In the genomic region with DNA sequence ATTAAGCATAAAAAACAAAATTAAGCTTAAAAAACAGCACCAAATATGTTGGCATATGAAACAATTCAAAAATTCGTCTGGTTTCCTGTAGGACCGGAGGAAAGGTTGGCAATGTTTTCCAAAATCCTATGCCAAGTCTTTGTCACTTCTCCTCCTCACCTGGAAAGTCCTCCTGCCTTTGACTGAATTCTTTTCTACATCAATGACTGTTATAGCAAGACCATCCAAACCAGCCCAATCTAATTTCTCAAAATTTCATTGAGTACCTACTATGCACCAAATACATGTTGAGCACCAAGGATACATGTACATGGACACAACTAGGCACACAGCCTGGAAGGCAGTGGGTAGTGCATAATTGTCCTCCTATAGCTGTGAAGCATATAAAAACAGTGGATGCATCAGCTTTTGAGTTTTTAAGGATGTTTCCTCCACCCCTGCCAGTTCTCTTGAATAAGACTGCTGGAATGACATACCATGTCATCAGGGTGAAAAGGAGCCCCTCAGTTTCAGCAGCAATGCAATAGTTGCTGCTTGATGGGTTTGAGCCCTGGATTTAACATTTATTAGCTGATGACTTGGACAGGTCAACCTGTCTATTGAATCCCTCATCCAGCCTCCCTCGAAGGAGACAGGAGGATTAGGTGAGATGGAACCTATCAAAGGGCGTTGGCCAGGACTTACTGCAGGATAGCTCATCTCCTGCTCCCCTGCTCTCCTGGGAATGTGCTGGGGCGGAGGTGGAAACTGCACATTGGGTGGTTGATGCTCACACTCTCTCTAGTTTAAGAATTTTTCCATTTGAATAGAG, we compare ENCODE assay signal across 1 cellular context.
A peak's percentile ranks its signal among the peaks of the same experiment; 100 is the strongest.
TF ChIP-seq lines count a peak whose summit lies in the region.

No MANE protein-coding gene starts in this region.

TF ChIP-seq in HepG2, 621 proteins besides CTCF, POLR2A, EP300 and RAD21 (continues in another document):
- TF ChIP-seq ESRRA (CRISPR knock-in tag; IDR thresholded peaks at IDR 0.05; ENCODE audit: low read depth) (no peak), TSC22D2 (CRISPR knock-in tag; IDR thresholded peaks at IDR 0.05; ENCODE audit: borderline replicate concordance) (no peak), AKAP8 (CRISPR knock-in tag; IDR thresholded peaks at IDR 0.05) (no peak; the same call in none of the 2 replicates), ZNF264 (CRISPR knock-in tag; IDR thresholded peaks at IDR 0.05) (no peak), ETV5 (CRISPR knock-in tag; IDR thresholded peaks at IDR 0.05; ENCODE audit: borderline replicate concordance) (no peak), MBD4 (IDR thresholded peaks at IDR 0.05; ENCODE audit: borderline replicate concordance, low read length) (peak; percentile 76; the same call in 1 of the 2 replicates), WIZ (CRISPR knock-in tag; IDR thresholded peaks at IDR 0.05) (no peak), ZNF10 (CRISPR knock-in tag; IDR thresholded peaks at IDR 0.05; ENCODE audit: borderline replicate concordance, low read depth) (no peak), ZNF501 (CRISPR knock-in tag; IDR thresholded peaks at IDR 0.05) (peak; percentile 69; the same call in 1 of the 2 replicates), HHEX (CRISPR knock-in tag; IDR thresholded peaks at IDR 0.05) (no peak), ARID2 (CRISPR knock-in tag; IDR thresholded peaks at IDR 0.05; ENCODE audit: borderline replicate concordance) (no peak), ZNF138 (CRISPR knock-in tag; IDR thresholded peaks at IDR 0.05; ENCODE audit: low read depth) (no peak), NKX3-1 (CRISPR knock-in tag; IDR thresholded peaks at IDR 0.05) (no peak), ZFP36L1 (CRISPR knock-in tag; IDR thresholded peaks at IDR 0.05) (0 out of 2 replicates have a peak, but pooled peaks have one; percentile 21), HDAC2 (CRISPR knock-in tag; IDR thresholded peaks at IDR 0.05) (peak; percentile 44; the same call in 1 of the 2 replicates), HMG20A (CRISPR knock-in tag; IDR thresholded peaks at IDR 0.05; ENCODE audit: borderline replicate concordance) (no peak), ZMYM4 (CRISPR knock-in tag; IDR thresholded peaks at IDR 0.05) (peak; percentile 49), KAT2B (IDR thresholded peaks at IDR 0.05; ENCODE audit: borderline replicate concordance, low read depth, low read length) (no peak), KLF16 (CRISPR knock-in tag; IDR thresholded peaks at IDR 0.05) (no peak), ARNT (IDR thresholded peaks at IDR 0.05) (no peak), POLR2G (IDR thresholded peaks at IDR 0.05; ENCODE audit: low read depth, low read length) (peak; percentile 81), HNRNPK (IDR thresholded peaks at IDR 0.05; ENCODE audit: low read depth, low read length, poor library complexity, severe bottlenecking) (no peak), ERF (CRISPR knock-in tag; IDR thresholded peaks at IDR 0.05) (no peak), HCFC1 (IDR thresholded peaks at IDR 0.05; ENCODE audit: low read depth, low read length) (no peak), ZEB1 (IDR thresholded peaks at IDR 0.05; ENCODE audit: insufficient replicate concordance, low read depth) (no peak), KDM6A (CRISPR knock-in tag; IDR thresholded peaks at IDR 0.05; ENCODE audit: low read depth) (no peak), MED1 (CRISPR knock-in tag; IDR thresholded peaks at IDR 0.05) (peak; percentile 8; the same call in 1 of the 2 replicates), ZNF546 (CRISPR knock-in tag; conservative IDR thresholded peaks at IDR 0.05) (no peak), MAZ (IDR thresholded peaks at IDR 0.05; ENCODE audit: borderline replicate concordance, low read depth, low read length) (no peak), MAZ (CRISPR knock-in tag; IDR thresholded peaks at IDR 0.05; ENCODE audit: low read depth) (no peak), REPIN1 (CRISPR knock-in tag; IDR thresholded peaks at IDR 0.05; ENCODE audit: borderline replicate concordance, low read depth) (0 out of 2 replicates have a peak, but pooled peaks have one; percentile 30), SP4 (CRISPR knock-in tag; IDR thresholded peaks at IDR 0.05) (no peak), ZNF674 (CRISPR knock-in tag; IDR thresholded peaks at IDR 0.05; ENCODE audit: low read depth) (no peak), ZNF234 (CRISPR knock-in tag; conservative IDR thresholded peaks at IDR 0.05) (no peak), BORCS8-MEF2B (CRISPR knock-in tag; IDR thresholded peaks at IDR 0.05) (peak; percentile 29; the same call in 1 of the 2 replicates), ZNF879 (CRISPR knock-in tag; IDR thresholded peaks at IDR 0.05) (no peak), ZNF788 (CRISPR knock-in tag; IDR thresholded peaks at IDR 0.05; ENCODE audit: borderline replicate concordance) (no peak), THAP7 (CRISPR knock-in tag; IDR thresholded peaks at IDR 0.05) (no peak), SSRP1 (CRISPR knock-in tag; IDR thresholded peaks at IDR 0.05) (peak; percentile 38; the same call in 1 of the 2 replicates), SALL1 (CRISPR knock-in tag; IDR thresholded peaks at IDR 0.05) (peak; percentile 39), SIX4 (CRISPR knock-in tag; IDR thresholded peaks at IDR 0.05) (no peak), ZNF563 (CRISPR knock-in tag; IDR thresholded peaks at IDR 0.05) (0 out of 2 replicates have a peak, but pooled peaks have one; percentile 14), REST (IDR thresholded peaks at IDR 0.05; ENCODE audit: borderline replicate concordance in 1 of 2, low read depth in 1 of 2, low read length in 2 of 2) (no peak), NFYC (CRISPR knock-in tag; IDR thresholded peaks at IDR 0.05) (no peak), PRMT3 (CRISPR knock-in tag; IDR thresholded peaks at IDR 0.05; ENCODE audit: borderline replicate concordance, low read depth) (0 out of 2 replicates have a peak, but pooled peaks have one; percentile 23), ZMAT3 (CRISPR knock-in tag; conservative IDR thresholded peaks at IDR 0.05) (no peak), EEA1 (CRISPR knock-in tag; IDR thresholded peaks at IDR 0.05; ENCODE audit: borderline replicate concordance) (no peak), ZFP1 (CRISPR knock-in tag; IDR thresholded peaks at IDR 0.05) (no peak)
- TF ChIP-seq, protein P1, sequence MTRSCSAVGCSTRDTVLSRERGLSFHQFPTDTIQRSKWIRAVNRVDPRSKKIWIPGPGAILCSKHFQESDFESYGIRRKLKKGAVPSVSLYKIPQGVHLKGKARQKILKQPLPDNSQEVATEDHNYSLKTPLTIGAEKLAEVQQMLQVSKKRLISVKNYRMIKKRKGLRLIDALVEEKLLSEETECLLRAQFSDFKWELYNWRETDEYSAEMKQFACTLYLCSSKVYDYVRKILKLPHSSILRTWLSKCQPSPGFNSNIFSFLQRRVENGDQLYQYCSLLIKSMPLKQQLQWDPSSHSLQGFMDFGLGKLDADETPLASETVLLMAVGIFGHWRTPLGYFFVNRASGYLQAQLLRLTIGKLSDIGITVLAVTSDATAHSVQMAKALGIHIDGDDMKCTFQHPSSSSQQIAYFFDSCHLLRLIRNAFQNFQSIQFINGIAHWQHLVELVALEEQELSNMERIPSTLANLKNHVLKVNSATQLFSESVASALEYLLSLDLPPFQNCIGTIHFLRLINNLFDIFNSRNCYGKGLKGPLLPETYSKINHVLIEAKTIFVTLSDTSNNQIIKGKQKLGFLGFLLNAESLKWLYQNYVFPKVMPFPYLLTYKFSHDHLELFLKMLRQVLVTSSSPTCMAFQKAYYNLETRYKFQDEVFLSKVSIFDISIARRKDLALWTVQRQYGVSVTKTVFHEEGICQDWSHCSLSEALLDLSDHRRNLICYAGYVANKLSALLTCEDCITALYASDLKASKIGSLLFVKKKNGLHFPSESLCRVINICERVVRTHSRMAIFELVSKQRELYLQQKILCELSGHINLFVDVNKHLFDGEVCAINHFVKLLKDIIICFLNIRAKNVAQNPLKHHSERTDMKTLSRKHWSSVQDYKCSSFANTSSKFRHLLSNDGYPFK (CRISPR knock-in tag; IDR thresholded peaks at IDR 0.05; ENCODE audit: borderline replicate concordance): 0 out of 2 replicates have a peak, but pooled peaks have one; percentile 19
- TF ChIP-seq, protein P2, sequence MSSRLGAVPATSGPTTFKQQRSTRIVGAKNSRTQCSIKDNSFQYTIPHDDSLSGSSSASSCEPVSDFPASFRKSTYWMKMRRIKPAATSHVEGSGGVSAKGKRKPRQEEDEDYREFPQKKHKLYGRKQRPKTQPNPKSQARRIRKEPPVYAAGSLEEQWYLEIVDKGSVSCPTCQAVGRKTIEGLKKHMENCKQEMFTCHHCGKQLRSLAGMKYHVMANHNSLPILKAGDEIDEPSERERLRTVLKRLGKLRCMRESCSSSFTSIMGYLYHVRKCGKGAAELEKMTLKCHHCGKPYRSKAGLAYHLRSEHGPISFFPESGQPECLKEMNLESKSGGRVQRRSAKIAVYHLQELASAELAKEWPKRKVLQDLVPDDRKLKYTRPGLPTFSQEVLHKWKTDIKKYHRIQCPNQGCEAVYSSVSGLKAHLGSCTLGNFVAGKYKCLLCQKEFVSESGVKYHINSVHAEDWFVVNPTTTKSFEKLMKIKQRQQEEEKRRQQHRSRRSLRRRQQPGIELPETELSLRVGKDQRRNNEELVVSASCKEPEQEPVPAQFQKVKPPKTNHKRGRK (CRISPR knock-in tag; IDR thresholded peaks at IDR 0.05): no peak
- TF ChIP-seq, protein P3, sequence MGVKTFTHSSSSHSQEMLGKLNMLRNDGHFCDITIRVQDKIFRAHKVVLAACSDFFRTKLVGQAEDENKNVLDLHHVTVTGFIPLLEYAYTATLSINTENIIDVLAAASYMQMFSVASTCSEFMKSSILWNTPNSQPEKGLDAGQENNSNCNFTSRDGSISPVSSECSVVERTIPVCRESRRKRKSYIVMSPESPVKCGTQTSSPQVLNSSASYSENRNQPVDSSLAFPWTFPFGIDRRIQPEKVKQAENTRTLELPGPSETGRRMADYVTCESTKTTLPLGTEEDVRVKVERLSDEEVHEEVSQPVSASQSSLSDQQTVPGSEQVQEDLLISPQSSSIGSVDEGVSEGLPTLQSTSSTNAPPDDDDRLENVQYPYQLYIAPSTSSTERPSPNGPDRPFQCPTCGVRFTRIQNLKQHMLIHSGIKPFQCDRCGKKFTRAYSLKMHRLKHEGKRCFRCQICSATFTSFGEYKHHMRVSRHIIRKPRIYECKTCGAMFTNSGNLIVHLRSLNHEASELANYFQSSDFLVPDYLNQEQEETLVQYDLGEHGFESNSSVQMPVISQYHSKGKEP (CRISPR knock-in tag; IDR thresholded peaks at IDR 0.05): 0 out of 2 replicates have a peak, but pooled peaks have one; percentile 81
